In genomic region chr4:1870578-1871443, GRCh38 we compare ENCODE assay signal across 1 cellular context.
TF ChIP-seq lines count a peak whose summit lies in the region.

Gene NSD2 (plus strand): TSS chr4:1871393. CDS start chr4:1900655, 29,262 bp downstream.

TF ChIP-seq in K562, 482 proteins besides CTCF, POLR2A, EP300 and RAD21 (continued from another document and continues in another):
- TF ChIP-seq ZBTB2 (IDR thresholded peaks at IDR 0.05) = no peak
- no peak for TF ChIP-seq SMARCA5 (IDR thresholded peaks at IDR 0.05)
- TF ChIP-seq DPF2 (IDR thresholded peaks at IDR 0.05) = no peak
- TF ChIP-seq ZNF121 (CRISPR knock-in tag; conservative IDR thresholded peaks at IDR 0.05) = no peak
- 0 out of 2 replicates have a peak, but pooled peaks have one; percentile 24 for TF ChIP-seq MTF1 (CRISPR knock-in tag; IDR thresholded peaks at IDR 0.05; ENCODE audit: borderline replicate concordance)
- TF ChIP-seq ZBTB33 (CRISPR knock-in tag; IDR thresholded peaks at IDR 0.05) = peak; percentile 61; the same call in 1 of the 2 replicates
- TF ChIP-seq ZNF639 (CRISPR knock-in tag; conservative IDR thresholded peaks at IDR 0.05 in 1 of 2, IDR thresholded peaks at IDR 0.05 in 1 of 2) = peak in 1 of 2 experiments; percentile 95; a peak in 2 of 4 replicates
- TF ChIP-seq RNF219 (CRISPR knock-in tag; IDR thresholded peaks at IDR 0.05) = no peak
- TF ChIP-seq POLR2AphosphoS5 (IDR thresholded peaks at IDR 0.05; ENCODE audit: control insufficient read depth, insufficient read depth, low read depth, low read length) = peak; percentile 61
- no peak for TF ChIP-seq NFE2L1 (tag; IDR thresholded peaks at IDR 0.05; ENCODE audit: borderline replicate concordance, low read depth)
- TF ChIP-seq YBX1 (IDR thresholded peaks at IDR 0.05) = no peak
- TF ChIP-seq GABPA (tag; conservative IDR thresholded peaks at IDR 0.05; ENCODE audit: low read depth) = peak; percentile 65
- no peak for TF ChIP-seq ZHX1 (conservative IDR thresholded peaks at IDR 0.05; ENCODE audit: low read length)
- TF ChIP-seq NFATC3 (IDR thresholded peaks at IDR 0.05) = no peak
- TF ChIP-seq AFF4 (CRISPR knock-in tag; IDR thresholded peaks at IDR 0.05) = peak; percentile 87
- no peak for TF ChIP-seq ETV1 (tag; conservative IDR thresholded peaks at IDR 0.05; ENCODE audit: low read depth)
- no peak for TF ChIP-seq ATF3 (IDR thresholded peaks at IDR 0.05)
- no peak for TF ChIP-seq ATF3 (CRISPR knock-in tag; conservative IDR thresholded peaks at IDR 0.05)
- TF ChIP-seq ZNF212 (CRISPR knock-in tag; IDR thresholded peaks at IDR 0.05) = 0 out of 2 replicates have a peak, but pooled peaks have one; percentile 65
- TF ChIP-seq ZNF133 (CRISPR knock-in tag; IDR thresholded peaks at IDR 0.05) = no peak
- TF ChIP-seq ESRRB (CRISPR knock-in tag; IDR thresholded peaks at IDR 0.05; ENCODE audit: borderline replicate concordance) = no peak
- TF ChIP-seq CAMTA2 (CRISPR knock-in tag; conservative IDR thresholded peaks at IDR 0.05) = 0 out of 2 replicates have a peak, but pooled peaks have one; percentile 69
- no peak for TF ChIP-seq POLR3A (IDR thresholded peaks at IDR 0.05; ENCODE audit: borderline replicate concordance, extremely low read depth, insufficient read depth, insufficient read length)
- TF ChIP-seq IRF2 (CRISPR knock-in tag; IDR thresholded peaks at IDR 0.05) = no peak
- TF ChIP-seq CLOCK (CRISPR knock-in tag; IDR thresholded peaks at IDR 0.05; ENCODE audit: borderline replicate concordance) = no peak
- peak; percentile 90 for TF ChIP-seq NFYB (IDR thresholded peaks at IDR 0.05; ENCODE audit: extremely low read depth, insufficient read length)
- peak; percentile 90 for TF ChIP-seq VEZF1 (CRISPR knock-in tag; IDR thresholded peaks at IDR 0.05)
- TF ChIP-seq RBBP5 (IDR thresholded peaks at IDR 0.05; ENCODE audit: borderline replicate concordance, insufficient read depth, low read length, poor library complexity, severe bottlenecking) = no peak
- no peak for TF ChIP-seq SMARCC2 (IDR thresholded peaks at IDR 0.05; ENCODE audit: low read depth)
- TF ChIP-seq SAP30 (IDR thresholded peaks at IDR 0.05; ENCODE audit: borderline replicate concordance, insufficient read depth, low read depth, low read length, poor library complexity, severe bottlenecking) = peak; percentile 37
- TF ChIP-seq HSF4 (CRISPR knock-in tag; IDR thresholded peaks at IDR 0.05; ENCODE audit: borderline replicate concordance) = 0 out of 2 replicates have a peak, but pooled peaks have one; percentile 51
- TF ChIP-seq GATA2 (CRISPR knock-in tag; IDR thresholded peaks at IDR 0.05) = no peak
- TF ChIP-seq TARDBP (IDR thresholded peaks at IDR 0.05) = 0 out of 2 replicates have a peak, but pooled peaks have one; percentile 43
- TF ChIP-seq HMGN3 (IDR thresholded peaks at IDR 0.05; ENCODE audit: borderline replicate concordance, extremely low read depth, insufficient read length, low read depth, low read length) = peak; percentile 3
- TF ChIP-seq CTBP1 (IDR thresholded peaks at IDR 0.05; ENCODE audit: borderline replicate concordance) = peak; percentile 98
- TF ChIP-seq ZNF740 (CRISPR knock-in tag; IDR thresholded peaks at IDR 0.05) = no peak
- TF ChIP-seq ZNF740 (tag; IDR thresholded peaks at IDR 0.05) = no peak
- no peak for TF ChIP-seq LCOR (CRISPR knock-in tag; IDR thresholded peaks at IDR 0.05)
- TF ChIP-seq FOXM1 (IDR thresholded peaks at IDR 0.05; ENCODE audit: low read depth) = no peak
- TF ChIP-seq FOXM1 (CRISPR knock-in tag; IDR thresholded peaks at IDR 0.05; ENCODE audit: low read depth) = 0 out of 2 replicates have a peak, but pooled peaks have one; percentile 28
